In genomic region chr17:16435951-16436886, GRCh38 we compare ENCODE assay signal across 1 cellular context.
A peak's percentile ranks its signal among the peaks of the same experiment; 100 is the strongest.
TF ChIP-seq lines count a peak whose summit lies in the region.

No MANE protein-coding gene starts in this region.

TF ChIP-seq in HepG2, 621 proteins besides CTCF, POLR2A, EP300 and RAD21 (continued from another document and continues in another):
- TF ChIP-seq DMTF1 (CRISPR knock-in tag; IDR thresholded peaks at IDR 0.05) (no peak), NFE2 (CRISPR knock-in tag; IDR thresholded peaks at IDR 0.05) (no peak), ZNF639 (CRISPR knock-in tag; conservative IDR thresholded peaks at IDR 0.05) (no peak), ZNF337 (CRISPR knock-in tag; IDR thresholded peaks at IDR 0.05; ENCODE audit: borderline replicate concordance, low read depth) (no peak), SIN3B (IDR thresholded peaks at IDR 0.05; ENCODE audit: low read length) (no peak), ATF6 (CRISPR knock-in tag; conservative IDR thresholded peaks at IDR 0.05) (no peak), ZNF17 (CRISPR knock-in tag; IDR thresholded peaks at IDR 0.05) (no peak), U2AF1 (optimal IDR thresholded peaks at IDR 0.05; ENCODE audit: low read depth, low read length) (no peak), HIC2 (CRISPR knock-in tag; IDR thresholded peaks at IDR 0.05; ENCODE audit: low read depth) (no peak), TRIM22 (IDR thresholded peaks at IDR 0.05) (no peak), ZNF224 (CRISPR knock-in tag; IDR thresholded peaks at IDR 0.05) (no peak), NCOA5 (CRISPR knock-in tag; IDR thresholded peaks at IDR 0.05) (no peak), CREBL2 (CRISPR knock-in tag; IDR thresholded peaks at IDR 0.05; ENCODE audit: borderline replicate concordance) (no peak), ETV5 (CRISPR knock-in tag; IDR thresholded peaks at IDR 0.05; ENCODE audit: borderline replicate concordance) (0 out of 2 replicates have a peak, but pooled peaks have one; percentile 4), ZFP91 (CRISPR knock-in tag; IDR thresholded peaks at IDR 0.05; ENCODE audit: borderline replicate concordance) (peak; percentile 57), ZNF704 (CRISPR knock-in tag; IDR thresholded peaks at IDR 0.05; ENCODE audit: borderline replicate concordance) (no peak), FOSL2 (CRISPR knock-in tag; IDR thresholded peaks at IDR 0.05) (no peak), RFXAP (CRISPR knock-in tag; IDR thresholded peaks at IDR 0.05; ENCODE audit: borderline replicate concordance) (no peak), POGZ (CRISPR knock-in tag; IDR thresholded peaks at IDR 0.05) (no peak), ZNF143 (CRISPR knock-in tag; IDR thresholded peaks at IDR 0.05) (no peak), RFX5 (IDR thresholded peaks at IDR 0.05; ENCODE audit: low read depth, low read length) (no peak), ZNF569 (CRISPR knock-in tag; IDR thresholded peaks at IDR 0.05; ENCODE audit: borderline replicate concordance) (no peak), ARID2 (CRISPR knock-in tag; IDR thresholded peaks at IDR 0.05; ENCODE audit: borderline replicate concordance) (no peak), ZFP37 (CRISPR knock-in tag; IDR thresholded peaks at IDR 0.05; ENCODE audit: borderline replicate concordance) (no peak), ZNF30 (CRISPR knock-in tag; IDR thresholded peaks at IDR 0.05) (no peak), RORA (CRISPR knock-in tag; IDR thresholded peaks at IDR 0.05) (no peak), ZNF274 (CRISPR knock-in tag; IDR thresholded peaks at IDR 0.05) (no peak), ARID3A (IDR thresholded peaks at IDR 0.05; ENCODE audit: low read depth, low read length) (no peak), ZNF550 (CRISPR knock-in tag; IDR thresholded peaks at IDR 0.05; ENCODE audit: borderline replicate concordance) (no peak), ZNF441 (CRISPR knock-in tag; IDR thresholded peaks at IDR 0.05; ENCODE audit: borderline replicate concordance) (no peak), ZBTB37 (CRISPR knock-in tag; IDR thresholded peaks at IDR 0.05) (no peak), REST (IDR thresholded peaks at IDR 0.05; ENCODE audit: borderline replicate concordance in 1 of 2, low read depth in 1 of 2, low read length in 2 of 2) (no peak), GATAD2A (CRISPR knock-in tag; IDR thresholded peaks at IDR 0.05) (peak; percentile 70), ZSCAN25 (CRISPR knock-in tag; IDR thresholded peaks at IDR 0.05) (peak; percentile 98), FOXJ3 (CRISPR knock-in tag; IDR thresholded peaks at IDR 0.05; ENCODE audit: borderline replicate concordance) (no peak), ZBTB25 (CRISPR knock-in tag; IDR thresholded peaks at IDR 0.05) (no peak), CBX1 (IDR thresholded peaks at IDR 0.05; ENCODE audit: low read depth) (no peak)
